1 cellular context compared by ENCODE assay signal in the genomic region with DNA sequence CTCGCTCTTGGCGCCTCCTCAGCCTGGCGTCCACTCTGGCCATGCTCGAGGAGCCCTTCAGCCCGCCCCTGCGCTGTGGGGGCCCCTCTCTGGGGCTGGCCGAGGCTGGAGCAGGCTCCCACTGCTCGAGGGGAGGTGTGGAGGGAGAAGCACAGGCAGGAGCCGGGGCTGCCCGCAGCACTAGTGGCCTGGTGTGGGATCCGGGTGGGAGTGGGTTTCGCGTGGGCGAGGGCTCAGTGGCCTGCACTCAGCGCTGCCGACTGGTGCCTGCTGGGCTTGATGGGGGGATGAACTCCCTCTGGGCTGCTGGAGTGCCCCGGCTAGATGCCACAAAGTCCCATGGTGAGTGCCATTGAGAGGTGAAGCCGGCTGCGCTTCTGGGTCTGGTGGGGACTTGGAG.
TF ChIP-seq lines count a peak whose summit lies in the region.

No MANE protein-coding gene starts in this region.

TF ChIP-seq in H1, 55 proteins besides CTCF, POLR2A, EP300 and RAD21:
- no peak for TF ChIP-seq TAF1 (IDR thresholded peaks at IDR 0.05; ENCODE audit: low read depth, low read length)
- no peak for TF ChIP-seq CBX8 (IDR thresholded peaks at IDR 0.05; ENCODE audit: borderline replicate concordance, low read depth, low read length)
- no peak for TF ChIP-seq SRF (IDR thresholded peaks at IDR 0.05; ENCODE audit: low read depth, low read length)
